In genomic region chr19:5345895-5346386, GRCh38 we compare ENCODE assay signal across 15 cellular contexts. TPM values are rescaled to one million over a fixed set of nuclear protein-coding genes. Genes with fewer than 3 reads are reported as not detected.
A peak's percentile ranks its signal among the peaks of the same experiment; 100 is the strongest.
DNase-seq lines count a peak whose midpoint lies in the region; ATAC-seq, FAIRE-seq and TF ChIP-seq lines count a peak whose summit lies in the region.
"Had no signal": no experiment of that assay in that cellular context is flagged by ENCODE, and none has a peak within 500 bp of the region (broad histone marks: within the 10 kb centered on the region; RNA-seq: fewer than 3 reads in every experiment).

No MANE protein-coding gene starts in this region.

- no peaks in the 10 kb centered on the region for H3K4me1 ChIP-seq in CD8-positive, alpha-beta T cell (ENCODE audit: insufficient read depth, low read length)
- peaks cover 12% of the 10 kb centered on the region for H3K4me1 ChIP-seq in astrocyte (ENCODE audit: insufficient read depth, low read length)
- no peaks in the 10 kb centered on the region for H3K4me1 ChIP-seq in thyroid gland

- no peak overlapping the region for H3K27ac Mint-ChIP-seq in CD8-positive, alpha-beta T cell
- H3K27ac Mint-ChIP-seq in astrocyte (ENCODE audit: unreplicated experiment) = peak overlapping the region; percentile 21
- H3K27ac Mint-ChIP-seq: H9 had no signal

- no peaks in the 10 kb centered on the region for H4K20me1 ChIP-seq in astrocyte (ENCODE audit: insufficient read depth, low read length)

- H3K27me3 Mint-ChIP-seq in CD8-positive, alpha-beta T cell (ENCODE audit: low read depth) = peaks cover 18% of the 10 kb centered on the region
- H3K27me3 Mint-ChIP-seq in astrocyte (ENCODE audit: low read depth, unreplicated experiment) = peaks cover 14% of the 10 kb centered on the region

- WGBS in thyroid gland, 2 donors = 37 to 45% methylated on average over 6 of the region's 6 CpGs

- peaks cover 5% of the 10 kb centered on the region for H3K9me3 Mint-ChIP-seq in CD8-positive, alpha-beta T cell
- H3K9me3 Mint-ChIP-seq in astrocyte (ENCODE audit: unreplicated experiment) = peaks cover 9% of the 10 kb centered on the region

- H3K27ac ChIP-seq in CD8-positive, alpha-beta T cell (ENCODE audit: low read depth, low read length) = no peak overlapping the region
- no peak overlapping the region for H3K27ac ChIP-seq in astrocyte (ENCODE audit: low read depth, low read length)
- no peak overlapping the region for H3K27ac ChIP-seq in thyroid gland
- H3K27ac ChIP-seq: gastroesophageal sphincter had no signal

- no peak overlapping the region for H3K9ac ChIP-seq in astrocyte (ENCODE audit: low read length)

- FAIRE-seq in astrocyte (lab: Jason Lieb, UNC) = peak; percentile 49

- H3K4me1 Mint-ChIP-seq in CD8-positive, alpha-beta T cell (ENCODE audit: low read depth) = peaks cover 4% of the 10 kb centered on the region
- H3K4me1 Mint-ChIP-seq in astrocyte (ENCODE audit: low read depth, unreplicated experiment) = peaks cover 10% of the 10 kb centered on the region

- peak overlapping the region; percentile 60 for H2AFZ ChIP-seq in astrocyte (ENCODE audit: low read depth, low read length)

- no peak for TF ChIP-seq EP300 in Ishikawa (IDR thresholded peaks at IDR 0.05; ENCODE audit: borderline replicate concordance)

- POLR2A ChIA-PET in CD8-positive, alpha-beta T cell (lab: Charles Lee) = no interaction called here

- intact Hi-C loops in CD8-positive, alpha-beta T cell (cut with DNase I, micrococcal nuclease) = no loop called here
- intact Hi-C loops in thyroid gland (cut with DNase I) = no loop called here

- no peak overlapping the region for H3K4me3 Mint-ChIP-seq in CD8-positive, alpha-beta T cell
- H3K4me3 Mint-ChIP-seq in astrocyte (ENCODE audit: unreplicated experiment) = no peak overlapping the region
- H3K4me3 Mint-ChIP-seq: H9 had no signal

- peak overlapping the region; percentile 62 for H3K4me2 ChIP-seq in astrocyte (ENCODE audit: low read length)

- H3K27me3 ChIP-seq in CD8-positive, alpha-beta T cell (ENCODE audit: insufficient read depth, low read length) = no peaks in the 10 kb centered on the region
- H3K27me3 ChIP-seq in astrocyte (ENCODE audit: insufficient read depth, low read length) (no peaks in the 10 kb centered on the region), thyroid gland (no peaks in the 10 kb centered on the region)

- peak; percentile 23 for ATAC-seq in CD8-positive, alpha-beta T cell
- no peak for ATAC-seq in GM19463 (IDR thresholded peaks at IDR 0.05; ENCODE audit: unreplicated experiment)
- ATAC-seq in GM18861 (IDR thresholded peaks at IDR 0.05; ENCODE audit: unreplicated experiment) = no peak
- ATAC-seq: gastroesophageal sphincter had no signal

- CTCF ChIA-PET in CD8-positive, alpha-beta T cell (lab: Charles Lee) = no interaction called here

- no peak for DNase-seq in CD8-positive, alpha-beta T cell
- DNase-seq in astrocyte (ENCODE audit: low read depth) (peak; percentile 78), kidney tubule cell (ENCODE audit: low spot score) (peak; percentile 41), thyroid gland (no peak), NCI-H2081 treated with DMSO at 0.1 percent for 48 hours (lab: John Stamatoyannopoulos, UW) (no peak)
- DNase-seq: activated CD4-positive, alpha-beta T cell treated with anti-CD3 and anti-CD28 coated beads, Interleukin-2, amount 50 U/mL, for 1 hour; DMS 273 treated with DMSO at 0.1 percent for 48 hours; H9; NCI-H187; SHP77 treated with DMSO at 0.1 percent for 48 hours had no signal

- no peaks in the 10 kb centered on the region for H3K9me3 ChIP-seq in CD8-positive, alpha-beta T cell (ENCODE audit: low read length)
- no peaks in the 10 kb centered on the region for H3K9me3 ChIP-seq in astrocyte (ENCODE audit: insufficient read depth, low read depth, low read length)
- H3K9me3 ChIP-seq in thyroid gland = no peaks in the 10 kb centered on the region
- H3K9me3 ChIP-seq: gastroesophageal sphincter had no signal

- no peaks in the 10 kb centered on the region for H3K79me2 ChIP-seq in astrocyte (ENCODE audit: insufficient read depth, low read length)

- no peaks in the 10 kb centered on the region for H3K36me3 Mint-ChIP-seq in CD8-positive, alpha-beta T cell
- no peaks in the 10 kb centered on the region for H3K36me3 Mint-ChIP-seq in astrocyte (ENCODE audit: low read depth, unreplicated experiment)

- TF ChIP-seq POLR2A in thyroid gland (IDR thresholded peaks at IDR 0.05) = no peak

- H3K36me3 ChIP-seq in CD8-positive, alpha-beta T cell (ENCODE audit: insufficient read depth, low read length) = no peaks in the 10 kb centered on the region
- H3K36me3 ChIP-seq in astrocyte (ENCODE audit: insufficient read depth, low read length) (no peaks in the 10 kb centered on the region), thyroid gland (no peaks in the 10 kb centered on the region)
- H3K36me3 ChIP-seq: gastroesophageal sphincter had no signal

- no peak overlapping the region for H3K4me3 ChIP-seq in CD8-positive, alpha-beta T cell (ENCODE audit: low read depth, low read length)
- H3K4me3 ChIP-seq in astrocyte (ENCODE audit: insufficient read depth, low read depth, low read length) (no peak overlapping the region), thyroid gland (replicated peaks in 1 of 3) (no peak overlapping the region)
- H3K4me3 ChIP-seq: gastroesophageal sphincter, lung had no signal

- TF ChIP-seq CTCF in CD8-positive, alpha-beta T cell (IDR thresholded peaks at IDR 0.05) = no peak
- TF ChIP-seq CTCF in astrocyte (IDR thresholded peaks at IDR 0.05; ENCODE audit: insufficient read depth, low read depth, low read length) (no peak), thyroid gland (IDR thresholded peaks at IDR 0.05) (no peak)

- TF ChIP-seq RAD21 in Ishikawa (IDR thresholded peaks at IDR 0.05; ENCODE audit: low read depth) = no peak

TF ChIP-seq in Ishikawa, 13 proteins besides CTCF, POLR2A, EP300 and RAD21:
- TF ChIP-seq CREB1 (IDR thresholded peaks at IDR 0.05; ENCODE audit: low read depth) (no peak), REST (IDR thresholded peaks at IDR 0.05; ENCODE audit: low read depth) (peak; percentile 67), TEAD4 (IDR thresholded peaks at IDR 0.05) (no peak), MAX (IDR thresholded peaks at IDR 0.05) (peak; percentile 81)

RNA-seq across cellular contexts. Expression of gene PTPRS, which starts 5.3 kb away (rescaled TPM):
- total RNA-seq in CD8-positive, alpha-beta T cell = 1 to 10 TPM; 4.7 to 4.8 TPM
- total RNA-seq in astrocyte (125 and 142 TPM in 2 replicates), thyroid gland (100 to 1,000 TPM; 182 to 387 (median 289) TPM)

Comparison
In these comparisons a context has a peak if more than half of its experiments do, and no peak if none do; other contexts are left out.
1. DNase-seq: peak in astrocyte (single experiment) and kidney tubule cell (single experiment); none in CD8-positive, alpha-beta T cell (0 of 7), thyroid gland (0 of 2) and NCI-H2081 treated with DMSO at 0.1 percent for 48 hours (single experiment).
2. RNA of gene PTPRS, which starts 5.3 kb away (total RNA-seq): 182 to 387 TPM in thyroid gland and 125 to 142 TPM in astrocyte; 4.7 to 4.8 TPM in CD8-positive, alpha-beta T cell; every median in the first group is over 10 times any median in the second.